Comparison of ENCODE assay signal across 8 cellular contexts in the genomic region with DNA sequence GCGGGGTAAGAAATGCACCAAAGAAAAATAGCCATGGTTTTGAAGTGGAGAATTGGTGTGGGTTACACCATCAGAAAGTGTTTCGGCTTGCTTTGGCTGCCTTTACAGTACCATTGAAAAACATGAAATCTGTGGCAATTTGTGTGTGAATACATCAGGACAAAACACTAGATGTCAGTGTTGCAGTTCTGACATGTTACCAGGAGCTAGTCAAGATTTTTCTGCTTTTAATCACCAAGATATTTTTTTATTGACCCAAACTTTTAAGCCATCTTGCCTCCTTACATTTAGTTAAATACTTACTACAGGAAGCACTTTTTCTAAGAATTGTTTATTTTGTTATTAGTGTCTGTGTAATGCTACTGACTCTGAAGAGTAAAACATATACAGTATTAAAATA. TPM values are rescaled to one million over a fixed set of nuclear protein-coding genes. Genes with fewer than 3 reads are reported as not detected.
DNase-seq lines count a peak whose midpoint lies in the region; ATAC-seq and FAIRE-seq lines count a peak whose summit lies in the region.

No MANE protein-coding gene starts in this region.

- ATAC-seq in sciatic nerve (peak; percentile 66), HG02588 (IDR thresholded peaks at IDR 0.05; ENCODE audit: unreplicated experiment) (no peak)

- peak; percentile 78 for FAIRE-seq in GM19239 (lab: Jason Lieb, UNC)
- FAIRE-seq in endometrium (lab: Jason Lieb, UNC) = peak; percentile 72

- intact Hi-C loops in sciatic nerve (cut with DNase I) = no loop called here

- DNase-seq in AG20443 (ENCODE audit: low spot score) = peak; percentile 52
- DNase-seq in GM19239 (ENCODE audit: insufficient read length, low spot score) = no peak
- DNase-seq in NCI-H2171 (lab: John Stamatoyannopoulos, UW) = peak; percentile 12
- DNase-seq in sciatic nerve (ENCODE audit: low spot score) = no peak
- no peak for DNase-seq in activated effector memory CD4-positive, alpha-beta T cell treated with Interleukin-2 at 50 U/mL for 16 hours
- no peak for DNase-seq in NCI-H526 treated with DMSO at 0.1 percent for 48 hours (lab: John Stamatoyannopoulos, UW)

RNA-seq across cellular contexts. Expression of a gene that starts 14.3 kb away (rescaled TPM):
- 22.8 TPM for total RNA-seq in sciatic nerve

RNA-seq across cellular contexts. Expression of a gene that starts 45.7 kb away (rescaled TPM):
- 46.8 TPM for total RNA-seq in sciatic nerve

Comparison
In these comparisons a context has a peak if more than half of its experiments do, and no peak if none do; other contexts are left out.
1. DNase-seq: peak in AG20443 (single experiment) and NCI-H2171 (single experiment); none in GM19239 (single experiment), sciatic nerve (single experiment), activated effector memory CD4-positive, alpha-beta T cell treated with Interleukin-2 at 50 U/mL for 16 hours (single experiment) and NCI-H526 treated with DMSO at 0.1 percent for 48 hours (single experiment).